Comparison of ENCODE assay signal across 1 cellular context in the genomic region with DNA sequence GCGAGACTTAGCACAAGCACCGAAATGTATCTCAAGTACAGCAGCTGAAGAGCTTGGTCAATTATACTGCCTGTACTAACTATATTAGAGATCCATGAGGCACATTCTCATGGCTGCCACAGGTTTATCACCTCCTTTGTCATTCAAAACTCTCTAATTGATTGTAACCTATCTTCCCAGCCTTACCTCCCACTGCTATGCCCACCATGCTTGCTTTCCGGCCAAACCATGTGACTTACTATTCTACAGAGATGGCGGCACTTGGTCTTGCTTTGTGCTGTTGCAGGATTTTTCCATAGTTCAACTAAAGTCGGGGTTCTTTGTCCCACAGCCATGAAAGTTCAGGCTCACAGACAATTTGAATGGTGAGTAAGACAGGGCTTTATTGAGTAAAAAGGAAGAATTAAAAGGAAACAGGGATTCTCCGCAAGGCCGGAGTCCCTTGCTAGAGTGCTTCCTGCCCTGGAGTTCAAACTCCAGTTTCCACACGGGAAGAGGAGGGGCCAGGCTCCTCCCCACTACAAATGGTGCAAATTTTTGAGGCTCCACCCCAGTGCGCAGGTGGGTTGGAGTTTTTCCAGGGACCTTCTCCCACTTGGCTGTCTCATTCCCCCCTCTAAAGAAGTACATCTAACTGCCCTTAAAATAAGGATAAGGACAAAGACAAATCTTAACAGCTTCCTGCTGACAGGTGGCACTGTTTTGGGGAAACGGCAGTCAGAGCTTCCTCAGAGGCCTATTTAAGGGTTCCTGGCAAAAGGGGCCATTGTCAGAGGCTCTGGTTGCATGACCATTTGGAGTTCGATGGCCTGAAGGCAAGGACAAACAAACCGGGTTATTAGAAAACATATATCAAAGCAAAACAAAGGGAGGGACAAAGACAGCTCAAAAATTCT.
TF ChIP-seq lines count a peak whose summit lies in the region.

No MANE protein-coding gene starts in this region.

TF ChIP-seq in H1, 55 proteins besides CTCF, POLR2A, EP300 and RAD21:
- TF ChIP-seq, protein P1, sequence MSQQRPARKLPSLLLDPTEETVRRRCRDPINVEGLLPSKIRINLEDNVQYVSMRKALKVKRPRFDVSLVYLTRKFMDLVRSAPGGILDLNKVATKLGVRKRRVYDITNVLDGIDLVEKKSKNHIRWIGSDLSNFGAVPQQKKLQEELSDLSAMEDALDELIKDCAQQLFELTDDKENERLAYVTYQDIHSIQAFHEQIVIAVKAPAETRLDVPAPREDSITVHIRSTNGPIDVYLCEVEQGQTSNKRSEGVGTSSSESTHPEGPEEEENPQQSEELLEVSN (IDR thresholded peaks at IDR 0.05) = peak; percentile 51; the same call in 1 of the 2 replicates
- TF ChIP-seq EZH2 (IDR thresholded peaks at IDR 0.05; ENCODE audit: low read depth, low read length, severe bottlenecking) (no peak), YY1 (IDR thresholded peaks at IDR 0.05; ENCODE audit: low read depth, low read length) (peak; percentile 57; the same call in 1 of the 2 replicates), PHF8 (conservative IDR thresholded peaks at IDR 0.05; ENCODE audit: low read depth, low read length) (no peak)
- TF ChIP-seq, protein P2, sequence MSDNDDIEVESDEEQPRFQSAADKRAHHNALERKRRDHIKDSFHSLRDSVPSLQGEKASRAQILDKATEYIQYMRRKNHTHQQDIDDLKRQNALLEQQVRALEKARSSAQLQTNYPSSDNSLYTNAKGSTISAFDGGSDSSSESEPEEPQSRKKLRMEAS (IDR thresholded peaks at IDR 0.05) = peak; percentile 72
